In the genomic region with DNA sequence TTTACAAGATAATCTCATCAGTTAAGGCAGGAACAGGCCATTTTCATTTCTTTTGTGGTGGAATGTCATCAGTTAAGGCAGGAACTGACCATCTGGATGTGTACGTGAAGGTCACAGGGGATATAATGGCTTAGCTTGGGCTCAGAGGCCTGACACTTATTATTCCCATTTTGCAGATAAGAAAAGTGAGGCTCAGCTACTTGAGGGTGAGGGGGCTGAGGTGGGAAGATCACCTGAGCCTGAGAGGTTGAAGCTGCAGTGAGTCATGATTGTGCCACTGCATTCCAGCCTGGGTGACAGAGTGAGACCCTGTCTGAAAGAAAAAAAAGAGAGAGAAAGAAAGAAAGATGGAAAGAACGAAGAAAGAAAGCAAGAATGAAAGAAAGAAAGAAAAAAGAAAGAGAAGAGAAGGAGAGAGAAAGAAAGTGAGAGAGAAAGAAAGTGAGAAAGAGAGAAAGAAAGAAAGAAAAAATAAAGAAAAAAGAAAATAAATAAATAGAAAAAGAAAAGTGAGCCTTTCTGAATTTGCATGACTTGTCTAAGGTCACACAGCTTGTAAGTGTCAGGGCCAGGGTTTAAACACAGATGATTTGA, we compare ENCODE assay signal across 1 cellular context.
TF ChIP-seq lines count a peak whose summit lies in the region.

No MANE protein-coding gene starts in this region.

TF ChIP-seq in HepG2, 621 proteins besides CTCF, POLR2A, EP300 and RAD21:
- TF ChIP-seq KIAA2018 (CRISPR knock-in tag; IDR thresholded peaks at IDR 0.05; ENCODE audit: borderline replicate concordance) (no peak), ZNF629 (CRISPR knock-in tag; conservative IDR thresholded peaks at IDR 0.05) (peak; percentile 61)
TF ChIP-seq in HepG2: peak in this region for 1.
